In genomic region chr11:69352715-69353325, GRCh38 we compare ENCODE assay signal across 9 cellular contexts.
DNase-seq lines count a peak whose midpoint lies in the region; TF ChIP-seq lines count a peak whose summit lies in the region.
"Had no signal": no experiment of that assay in that cellular context is flagged by ENCODE, and none has a peak within 500 bp of the region (broad histone marks: within the 10 kb centered on the region; RNA-seq: fewer than 3 reads in every experiment).

No MANE protein-coding gene starts in this region.

- H3K4me3 ChIP-seq in fibroblast of mammary gland (ENCODE audit: control insufficient read depth, low read depth, low read length), result no peak overlapping the region

- no peak for TF ChIP-seq CTCF in fibroblast of mammary gland (conservative IDR thresholded peaks at IDR 0.05; ENCODE audit: control insufficient read depth, insufficient read depth, low read depth, low read length)

- DNase-seq in HK-2 (ENCODE audit: unreplicated experiment) (peak; percentile 41), T1000 (lab: John Stamatoyannopoulos, UW) (peak; percentile 78), fibroblast of mammary gland (ENCODE audit: low read depth) (peak; percentile 98), SIG-M5 (lab: John Stamatoyannopoulos, UW) (no peak), HuH-7 (ENCODE audit: low spot score) (no peak), NOMO-1 treated with DMSO at 0.1 percent for 48 hours (lab: John Stamatoyannopoulos, UW; ENCODE audit: unreplicated experiment) (no peak), DMS53 treated with DMSO at 0.1 percent for 48 hours (lab: John Stamatoyannopoulos, UW; ENCODE audit: unreplicated experiment) (no peak)
- DNase-seq in stimulated activated CD4-positive, alpha-beta T cell treated with anti-CD3 and anti-CD28 coated beads, Interleukin-2, amount 100 ng/mL, for 24 hours, result peak; percentile 51 to 56
- DNase-seq: effector CD8-positive, alpha-beta T cell had no signal

Comparison
In these comparisons a context has a peak if more than half of its experiments do, and no peak if none do; other contexts are left out.
1. DNase-seq: peak in HK-2 (single experiment), T1000 (single experiment), fibroblast of mammary gland (single experiment) and stimulated activated CD4-positive, alpha-beta T cell treated with anti-CD3 and anti-CD28 coated beads, Interleukin-2, amount 100 ng/mL, for 24 hours (2 of 2); none in SIG-M5 (single experiment), HuH-7 (single experiment), NOMO-1 treated with DMSO at 0.1 percent for 48 hours (single experiment) and DMS53 treated with DMSO at 0.1 percent for 48 hours (single experiment).